1 cellular context compared by ENCODE assay signal in the genomic region with DNA sequence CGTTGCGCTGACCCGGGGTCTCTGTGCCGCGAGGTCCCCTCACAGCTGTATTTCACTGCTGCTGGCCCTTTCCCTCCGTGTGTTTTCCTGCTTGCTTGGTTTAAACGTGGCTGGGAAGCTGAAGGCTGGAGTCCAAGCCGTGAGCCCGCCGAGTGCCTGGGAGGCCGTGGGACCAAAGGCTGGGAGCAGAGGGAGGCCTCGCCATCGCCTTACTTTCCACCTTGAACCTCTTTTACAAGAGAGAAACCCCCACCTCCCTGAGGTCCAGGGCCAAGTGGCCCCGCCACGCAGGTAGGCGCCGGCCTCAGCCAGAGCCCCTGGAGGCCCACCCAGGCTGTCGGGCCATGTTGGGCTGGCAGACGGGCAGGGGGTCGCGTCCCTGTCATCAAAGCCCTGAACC.
TF ChIP-seq lines count a peak whose summit lies in the region.

No MANE protein-coding gene starts in this region.

TF ChIP-seq in IMR-90, 13 proteins besides CTCF, POLR2A, EP300 and RAD21:
- TF ChIP-seq FOS (IDR thresholded peaks at IDR 0.05; ENCODE audit: low read depth, low read length) (no peak), USF2 (IDR thresholded peaks at IDR 0.05; ENCODE audit: low read depth, low read length) (no peak), RFX5 (IDR thresholded peaks at IDR 0.05; ENCODE audit: low read depth, low read length) (no peak), CEBPB (IDR thresholded peaks at IDR 0.05; ENCODE audit: low read depth, low read length) (no peak)
- TF ChIP-seq, protein P1, sequence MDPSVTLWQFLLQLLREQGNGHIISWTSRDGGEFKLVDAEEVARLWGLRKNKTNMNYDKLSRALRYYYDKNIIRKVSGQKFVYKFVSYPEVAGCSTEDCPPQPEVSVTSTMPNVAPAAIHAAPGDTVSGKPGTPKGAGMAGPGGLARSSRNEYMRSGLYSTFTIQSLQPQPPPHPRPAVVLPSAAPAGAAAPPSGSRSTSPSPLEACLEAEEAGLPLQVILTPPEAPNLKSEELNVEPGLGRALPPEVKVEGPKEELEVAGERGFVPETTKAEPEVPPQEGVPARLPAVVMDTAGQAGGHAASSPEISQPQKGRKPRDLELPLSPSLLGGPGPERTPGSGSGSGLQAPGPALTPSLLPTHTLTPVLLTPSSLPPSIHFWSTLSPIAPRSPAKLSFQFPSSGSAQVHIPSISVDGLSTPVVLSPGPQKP (IDR thresholded peaks at IDR 0.05; ENCODE audit: borderline replicate concordance, low read depth, low read length), result no peak
